In genomic region chr4:10832989-10833635, GRCh38 we compare ENCODE assay signal across 21 cellular contexts.
DNase-seq lines count a peak whose midpoint lies in the region; ATAC-seq and TF ChIP-seq lines count a peak whose summit lies in the region.
"Had no signal": no experiment of that assay in that cellular context is flagged by ENCODE, and none has a peak within 500 bp of the region (broad histone marks: within the 10 kb centered on the region; RNA-seq: fewer than 3 reads in every experiment).

No MANE protein-coding gene starts in this region.

- H3K27ac ChIP-seq in endodermal cell (ENCODE audit: low read depth, low read length) (peak overlapping the region; percentile 54), left lung (no peak overlapping the region)
- H3K27ac ChIP-seq: neutrophil had no signal

- H3K9me3 Mint-ChIP-seq in endodermal cell: peaks cover 15% of the 10 kb centered on the region

- no peak overlapping the region for H3K9ac ChIP-seq in endodermal cell (ENCODE audit: extremely low read depth, low read length, poor library complexity, severe bottlenecking)

- H3K4me1 ChIP-seq in endodermal cell (ENCODE audit: control insufficient read depth, insufficient read depth, low read length): peaks cover 25% of the 10 kb centered on the region
- no peaks in the 10 kb centered on the region for H3K4me1 ChIP-seq in left lung

- ATAC-seq in GM21576 (IDR thresholded peaks at IDR 0.05; ENCODE audit: unreplicated experiment) (no peak), left lung (no peak), left ventricle myocardium superior (no peak)
- ATAC-seq: activated CD8-positive, alpha-beta memory T cell treated with anti-CD3 and anti-CD28 coated beads, Interleukin-2, amount 10 ng/mL, durations not matched to agents 7 days and 5 days; T-helper 17 cell had no signal

- H3K9me3 ChIP-seq in endodermal cell (ENCODE audit: control insufficient read depth, low read length): peaks cover 30% of the 10 kb centered on the region
- H3K9me3 ChIP-seq in left lung: no peaks in the 10 kb centered on the region
- H3K9me3 ChIP-seq: neutrophil had no signal

- H3K27ac Mint-ChIP-seq in endodermal cell: no peak overlapping the region
- H3K27ac Mint-ChIP-seq: activated CD8-positive, alpha-beta memory T cell treated with anti-CD3 and anti-CD28 coated beads, Interleukin-2, amount 10 ng/mL, durations not matched to agents 7 days and 5 days; mesothelial cell of epicardium; T-helper 17 cell had no signal

- TF ChIP-seq CTCF in endodermal cell (conservative IDR thresholded peaks at IDR 0.05) (no peak), left lung (IDR thresholded peaks at IDR 0.05) (no peak)

- H3K4me1 Mint-ChIP-seq in endodermal cell: peaks cover 43% of the 10 kb centered on the region
- H3K4me1 Mint-ChIP-seq: activated CD8-positive, alpha-beta memory T cell treated with anti-CD3 and anti-CD28 coated beads, Interleukin-2, amount 10 ng/mL, durations not matched to agents 7 days and 5 days; T-helper 17 cell had no signal

- H3K4me3 ChIP-seq in endodermal cell (ENCODE audit: low read length) (no peak overlapping the region), left lung (no peak overlapping the region)

- 92 to 97% methylated on average over 5 to 6 of the region's 7 CpGs for WGBS in endodermal cell (ENCODE audit: insufficient coverage in 1 of 2, insufficient read length in 1 of 2), 2 experiments

- no peaks in the 10 kb centered on the region for H3K27me3 Mint-ChIP-seq in endodermal cell (ENCODE audit: insufficient read depth)
- H3K27me3 Mint-ChIP-seq: activated CD8-positive, alpha-beta memory T cell treated with anti-CD3 and anti-CD28 coated beads, Interleukin-2, amount 10 ng/mL, durations not matched to agents 7 days and 5 days; T-helper 17 cell had no signal

- intact Hi-C loops in left lung (cut with DNase I): no loop called here
- intact Hi-C loops in left ventricle myocardium superior (cut with micrococcal nuclease): no loop called here

- no peak overlapping the region for H3K4me3 Mint-ChIP-seq in endodermal cell
- H3K4me3 Mint-ChIP-seq: activated CD8-positive, alpha-beta memory T cell treated with anti-CD3 and anti-CD28 coated beads, Interleukin-2, amount 10 ng/mL, durations not matched to agents 7 days and 5 days; mesothelial cell of epicardium; T-helper 17 cell had no signal

- H3K36me3 ChIP-seq in endodermal cell (ENCODE audit: control insufficient read depth, insufficient read depth, low read length): peaks cover 5% of the 10 kb centered on the region
- no peaks in the 10 kb centered on the region for H3K36me3 ChIP-seq in left lung
- H3K36me3 ChIP-seq: neutrophil had no signal

- H3K36me3 Mint-ChIP-seq in endodermal cell (ENCODE audit: low read depth): peaks cover 1% of the 10 kb centered on the region
- H3K36me3 Mint-ChIP-seq: activated CD8-positive, alpha-beta memory T cell treated with anti-CD3 and anti-CD28 coated beads, Interleukin-2, amount 10 ng/mL, durations not matched to agents 7 days and 5 days; mesothelial cell of epicardium had no signal

- H3K27me3 ChIP-seq in endodermal cell (ENCODE audit: control insufficient read depth, insufficient read depth, low read length, poor library complexity, severe bottlenecking) (no peaks in the 10 kb centered on the region), left lung (no peaks in the 10 kb centered on the region)
- H3K27me3 ChIP-seq: neutrophil had no signal

- DNase-seq in NCI-H82 (lab: John Stamatoyannopoulos, UW): peak; percentile 61
- no peak for DNase-seq in NCI-H82 treated with DMSO at 0.1 percent for 48 hours (lab: John Stamatoyannopoulos, UW; ENCODE audit: unreplicated experiment)
- peak; percentile 90 for DNase-seq in NCI-H69 (lab: John Stamatoyannopoulos, UW)
- no peak for DNase-seq in endodermal cell
- DNase-seq in NCI-H510A treated with DMSO at 0.1 percent for 48 hours (lab: John Stamatoyannopoulos, UW): no peak
- no peak for DNase-seq in left lung
- DNase-seq in left ventricle myocardium superior: no peak
- DNase-seq: activated CD4-positive, CD25-positive, alpha-beta regulatory T cell treated with anti-CD3 and anti-CD28 coated beads, Interleukin-2, amount 50 U/mL, for 72 hours; activated CD8-positive, alpha-beta memory T cell treated with anti-CD3 and anti-CD28 coated beads, Interleukin-2, amount 10 ng/mL, durations not matched to agents 7 days and 5 days; activated effector memory CD4-positive, alpha-beta T cell treated with anti-CD3 and anti-CD28 coated beads, Interleukin-2, amount 50 U/mL, for 16 hours; C1 segment of cervical spinal cord; DMS53; effector memory CD4-positive, alpha-beta T cell; NCI-H187 treated with DMSO at 0.1 percent for 48 hours; OCI-M1; SIG-M5; stimulated activated naive CD4-positive, alpha-beta T cell treated with Interleukin-2 at 50 U/mL for 16 hours; T-helper 17 cell had no signal

Comparison
In these comparisons a context has a peak if more than half of its experiments do, and no peak if none do; other contexts are left out.
1. DNase-seq: peak in NCI-H82 (single experiment) and NCI-H69 (single experiment); none in NCI-H82 treated with DMSO at 0.1 percent for 48 hours (single experiment), endodermal cell (single experiment), NCI-H510A treated with DMSO at 0.1 percent for 48 hours (single experiment), left lung (0 of 2) and left ventricle myocardium superior (single experiment).